24 cellular contexts compared by ENCODE assay signal in the genomic region with DNA sequence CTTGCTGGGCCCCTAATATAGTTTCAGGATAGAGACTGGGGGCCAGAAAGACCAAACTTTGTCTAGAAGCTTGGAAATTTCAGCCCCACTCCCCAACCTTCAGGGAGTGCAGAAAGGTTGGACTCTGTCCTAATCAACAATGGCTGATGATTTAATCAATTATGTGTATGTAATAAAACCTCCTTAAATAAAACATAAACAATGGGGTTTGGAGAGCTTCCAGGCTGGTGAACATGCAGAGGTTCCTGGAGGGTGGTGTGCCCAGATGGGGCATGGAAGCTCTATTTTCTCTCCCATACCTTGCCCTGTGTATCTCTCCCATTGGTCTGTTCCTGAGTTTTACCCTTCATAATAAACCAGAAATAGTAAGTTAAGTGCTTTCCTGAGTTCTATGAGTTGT.
"Had no signal": no experiment of that assay in that cellular context is flagged by ENCODE, and none has a peak within 500 bp of the region (broad histone marks: within the 10 kb centered on the region; RNA-seq: fewer than 3 reads in every experiment).

No MANE protein-coding gene starts in this region.

- H2AFZ ChIP-seq: hepatocyte, parathyroid adenoma had no signal

- H3K4me3 ChIP-seq: hepatocyte, lung, psoas muscle, right lobe of liver, spleen, testis, tibial nerve, upper lobe of right lung, vagina had no signal

- H3K4me2 ChIP-seq: hepatocyte had no signal

- H3K79me2 ChIP-seq: hepatocyte, parathyroid adenoma had no signal

- DNase-seq: effector CD4-positive, alpha-beta T cell; endodermal cell; erythroblast; foreskin keratinocyte; head of caudate nucleus; left colon; left ventricle myocardium superior; naive thymus-derived CD4-positive, alpha-beta T cell; nephron progenitor cell; psoas muscle; retina; right lobe of liver; spleen; stimulated activated CD4-positive, alpha-beta T cell treated with anti-CD3 and anti-CD28 coated beads, Interleukin-2, amount 100 ng/mL, for 24 hours; stimulated activated CD4-positive, alpha-beta T cell treated with anti-CD3 and anti-CD28 coated beads, Interleukin-4, amount 100 ng/mL, for 4 hours; stimulated activated naive B cell treated with anti-CD40 and anti-IgM and Interleukin-4, amounts not matched to agents 10 μg/mL and 1 μg/mL and 100 μg/mL, for 72 hours; stimulated activated naive CD8-positive, alpha-beta T cell treated with anti-CD3 and anti-CD28 coated beads, Interleukin-15, amount 100 ng/mL, for 72 hours; testis; upper lobe of right lung had no signal

- H3K4me1 ChIP-seq: parathyroid adenoma, psoas muscle, spleen, testis, tibial nerve, upper lobe of right lung, vagina had no signal

- H3K36me3 ChIP-seq: right lobe of liver, spleen, tibial nerve, upper lobe of right lung, vagina had no signal

- H3K9me3 ChIP-seq: psoas muscle, right lobe of liver, testis, upper lobe of right lung, vagina had no signal

- H3K27ac ChIP-seq: foreskin keratinocyte, parathyroid adenoma, psoas muscle, right lobe of liver, spleen, testis, tibial nerve, upper lobe of right lung, vagina had no signal

- H3K27me3 ChIP-seq: foreskin keratinocyte, hepatocyte, right lobe of liver, spleen, testis, tibial nerve, upper lobe of right lung, vagina had no signal
